ENCODE assay signal across 10 cellular contexts in genomic region chr12:10717410-10717809, GRCh38. TPM values are rescaled to one million over a fixed set of nuclear protein-coding genes. Genes with fewer than 3 reads are reported as not detected.
DNase-seq lines count a peak whose midpoint lies in the region; ATAC-seq, FAIRE-seq and TF ChIP-seq lines count a peak whose summit lies in the region.
"Had no signal": no experiment of that assay in that cellular context is flagged by ENCODE, and none has a peak within 500 bp of the region (broad histone marks: within the 10 kb centered on the region; RNA-seq: fewer than 3 reads in every experiment).

No MANE protein-coding gene starts in this region.

- no peak overlapping the region for H3K18ac ChIP-seq in mesendoderm (ENCODE audit: low read length)

- H3K4me3 ChIP-seq in bronchial epithelial cell (ENCODE audit: low read depth, low read length) (no peak overlapping the region), mesendoderm (ENCODE audit: low read length) (no peak overlapping the region), tibial artery (no peak overlapping the region)

- no peak for ATAC-seq in GM19397 (IDR thresholded peaks at IDR 0.05; ENCODE audit: unreplicated experiment)

- H3K4me1 ChIP-seq in mesendoderm (ENCODE audit: control insufficient read depth, low read depth, low read length) (peaks cover 8% of the 10 kb centered on the region), tibial artery (peaks cover 0 to 58% (median 39%) of the 10 kb centered on the region in 4 donors)

- no peak overlapping the region for H2BK5ac ChIP-seq in mesendoderm (ENCODE audit: low read length)

- no CpG with 5 or more reads among the region's 2 CpGs for WGBS in mesendoderm (ENCODE audit: extremely low coverage, insufficient coverage, low lambda C conversion rate)

- no peak overlapping the region for H3K4me2 ChIP-seq in mesendoderm (ENCODE audit: low read length)

- H3K9me3 ChIP-seq in tibial artery: no peaks in the 10 kb centered on the region

- H2BK15ac ChIP-seq in mesendoderm (replicated peaks; ENCODE audit: low read depth): no peak overlapping the region

- H3K27ac ChIP-seq in mesendoderm (ENCODE audit: low read depth, low read length): no peak overlapping the region
- H3K27ac ChIP-seq in tibial artery: peak overlapping the region; percentile 60 to 97
- no peak overlapping the region for H3K27ac ChIP-seq in caudate nucleus (ENCODE audit: low read depth, low read length)

- TF ChIP-seq CTCF in bronchial epithelial cell (IDR thresholded peaks at IDR 0.05; ENCODE audit: insufficient read depth, low read length, severe bottlenecking) (no peak), tibial artery (IDR thresholded peaks at IDR 0.05) (no peak)

- H4K5ac ChIP-seq in mesendoderm (ENCODE audit: low read length): no peak overlapping the region

- no peak overlapping the region for H3K56ac ChIP-seq in mesendoderm (ENCODE audit: low read length)

- H3K9ac ChIP-seq in mesendoderm (ENCODE audit: low read length): no peak overlapping the region

- peak overlapping the region; percentile 55 for H3K4ac ChIP-seq in mesendoderm (ENCODE audit: low read depth, low read length)

- intact Hi-C loops in tibial artery (cut with DNase I; ENCODE audit: low total_unique reads): no loop called here

- DNase-seq in DMS79 treated with DMSO at 0.1 percent for 48 hours (lab: John Stamatoyannopoulos, UW): peak; percentile 5
- no peak for DNase-seq in DMS79 (lab: John Stamatoyannopoulos, UW)
- DNase-seq in bronchial epithelial cell (ENCODE audit: low read depth): peak; percentile 95
- peak; percentile 38 for DNase-seq in mesendoderm
- DNase-seq in tibial artery: no peak
- DNase-seq in caudate nucleus (lab: John Stamatoyannopoulos, UW): no peak
- DNase-seq in CD1c-positive myeloid dendritic cell (ENCODE audit: extremely low spot score): no peak

- H3K36me3 ChIP-seq in bronchial epithelial cell (ENCODE audit: control insufficient read depth, insufficient read depth, low read length) (peaks cover 10% of the 10 kb centered on the region), mesendoderm (ENCODE audit: control insufficient read depth, insufficient read depth, low read length) (peaks cover 1% of the 10 kb centered on the region), tibial artery (peaks cover 34 to 36% (median 34%) of the 10 kb centered on the region in 3 donors)

- no peak overlapping the region for H2BK120ac ChIP-seq in mesendoderm (ENCODE audit: low read depth, low read length)

- H3K23ac ChIP-seq in mesendoderm (ENCODE audit: low read length): no peak overlapping the region

- H3K79me1 ChIP-seq in mesendoderm (ENCODE audit: low read length): peaks cover 2% of the 10 kb centered on the region

- peaks cover 51% of the 10 kb centered on the region for H3K79me2 ChIP-seq in mesendoderm (ENCODE audit: control insufficient read depth, insufficient read depth, low read length)

- no peak overlapping the region for H2AK5ac ChIP-seq in mesendoderm (ENCODE audit: low read length)

- H3K27me3 ChIP-seq in bronchial epithelial cell (ENCODE audit: control insufficient read depth, insufficient read depth, low read length) (no peaks in the 10 kb centered on the region), mesendoderm (ENCODE audit: insufficient read depth, low read length, poor library complexity) (no peaks in the 10 kb centered on the region), tibial artery (no peaks in the 10 kb centered on the region)

- no peak for FAIRE-seq in bronchial epithelial cell (lab: Jason Lieb, UNC)
- FAIRE-seq: A204.1, islet of Langerhans had no signal

- no peak overlapping the region for H4K8ac ChIP-seq in mesendoderm (ENCODE audit: low read depth, low read length)

RNA-seq across cellular contexts. Expression of gene YBX3, which starts 5.7 kb away (rescaled TPM):
- total RNA-seq in bronchial epithelial cell: 134 and 164 TPM in 2 replicates
- 521 TPM for polyA plus RNA-seq in mesendoderm (2013, experiment 1 of 2)
- polyA plus RNA-seq in mesendoderm (2013, experiment 2 of 2): 518 TPM

RNA-seq across cellular contexts. Expression of gene STYK1, which starts 43.6 kb away (rescaled TPM):
- 0.53 and 6.8 TPM in 2 replicates for total RNA-seq in bronchial epithelial cell
- polyA plus RNA-seq in mesendoderm (2013, experiment 1 of 2): 2.5 TPM
- polyA plus RNA-seq in mesendoderm (2013, experiment 2 of 2): 2.5 TPM

Comparison
In these comparisons a context has a peak if more than half of its experiments do, and no peak if none do; other contexts are left out.
1. DNase-seq: peak in DMS79 treated with DMSO at 0.1 percent for 48 hours (single experiment), bronchial epithelial cell (single experiment) and mesendoderm (single experiment); none in DMS79 (single experiment), tibial artery (0 of 2), caudate nucleus (0 of 61) and CD1c-positive myeloid dendritic cell (single experiment).
2. H3K27ac ChIP-seq: peak in tibial artery (2 of 2); none in mesendoderm (single experiment) and caudate nucleus (single experiment).